Comparison of ENCODE assay signal across 8 cellular contexts in the genomic region with DNA sequence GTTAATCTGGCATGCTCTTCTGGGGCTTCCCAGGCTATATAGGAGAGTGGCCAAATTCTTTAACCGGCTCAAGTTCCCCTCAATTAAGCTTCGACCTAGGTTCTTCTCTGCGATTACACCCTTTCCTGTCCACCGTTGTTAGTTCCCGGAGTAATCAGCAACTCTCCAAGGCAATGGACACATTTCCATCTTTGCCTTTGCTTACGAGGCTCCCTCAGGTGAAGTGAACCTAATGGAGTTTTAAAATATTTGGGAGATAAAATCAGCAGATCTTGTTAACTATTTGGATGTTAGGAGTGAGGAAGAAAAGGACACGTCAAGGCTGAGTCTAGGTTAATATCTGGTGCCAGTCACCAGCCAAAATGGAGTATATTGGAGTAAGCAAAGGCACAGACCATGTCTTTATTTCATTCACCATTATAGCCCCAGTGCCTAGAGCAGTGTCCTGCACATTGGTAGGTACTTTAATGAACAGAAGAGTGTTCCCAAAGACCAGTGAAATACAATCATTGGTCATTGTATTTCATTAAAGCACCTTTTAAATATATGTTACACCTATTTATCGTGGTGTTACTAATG. TPM values are rescaled to one million over a fixed set of nuclear protein-coding genes. Genes with fewer than 3 reads are reported as not detected.
A peak's percentile ranks its signal among the peaks of the same experiment; 100 is the strongest.
DNase-seq lines count a peak whose midpoint lies in the region; ATAC-seq and TF ChIP-seq lines count a peak whose summit lies in the region.

No MANE protein-coding gene starts in this region.

- peak overlapping the region; percentile 65 to 76 for H3K4me3 ChIP-seq in gastroesophageal sphincter

- no peaks in the 10 kb centered on the region for H3K27me3 Mint-ChIP-seq in activated CD8-positive, alpha-beta memory T cell treated with anti-CD3 and anti-CD28 coated beads, Interleukin-2, amount 10 ng/mL, durations not matched to agents 7 days and 5 days
- no peaks in the 10 kb centered on the region for H3K27me3 Mint-ChIP-seq in stimulated activated memory B cell treated with anti-CD40 and anti-IgM and Interleukin-4, amounts not matched to agents 10 μg/mL and 1 μg/mL and 100 μg/mL, for 72 hours

- peak overlapping the region; percentile 100 for H3K27ac Mint-ChIP-seq in activated CD8-positive, alpha-beta memory T cell treated with anti-CD3 and anti-CD28 coated beads, Interleukin-2, amount 10 ng/mL, durations not matched to agents 7 days and 5 days
- peak overlapping the region; percentile 97 for H3K27ac Mint-ChIP-seq in stimulated activated memory B cell treated with anti-CD40 and anti-IgM and Interleukin-4, amounts not matched to agents 10 μg/mL and 1 μg/mL and 100 μg/mL, for 72 hours

- peaks cover 25% of the 10 kb centered on the region for H3K36me3 Mint-ChIP-seq in activated CD8-positive, alpha-beta memory T cell treated with anti-CD3 and anti-CD28 coated beads, Interleukin-2, amount 10 ng/mL, durations not matched to agents 7 days and 5 days
- H3K36me3 Mint-ChIP-seq in stimulated activated memory B cell treated with anti-CD40 and anti-IgM and Interleukin-4, amounts not matched to agents 10 μg/mL and 1 μg/mL and 100 μg/mL, for 72 hours = peaks cover 12% of the 10 kb centered on the region

- ATAC-seq in activated CD8-positive, alpha-beta memory T cell treated with anti-CD3 and anti-CD28 coated beads, Interleukin-2, amount 10 ng/mL, durations not matched to agents 7 days and 5 days = no peak
- ATAC-seq in gastroesophageal sphincter (no peak), HG03108 (IDR thresholded peaks at IDR 0.05; ENCODE audit: unreplicated experiment) (no peak)
- no peak for ATAC-seq in stimulated activated memory B cell treated with anti-CD40 and anti-IgM and Interleukin-4, amounts not matched to agents 10 μg/mL and 1 μg/mL and 100 μg/mL, for 72 hours

- CTCF ChIA-PET in activated CD8-positive, alpha-beta memory T cell treated with anti-CD3 and anti-CD28 coated beads, Interleukin-2, amount 10 ng/mL, durations not matched to agents 7 days and 5 days (lab: Charles Lee) = no interaction called here

- H3K9me3 ChIP-seq in gastroesophageal sphincter = no peaks in the 10 kb centered on the region

- peaks cover 40% of the 10 kb centered on the region for H3K4me1 Mint-ChIP-seq in activated CD8-positive, alpha-beta memory T cell treated with anti-CD3 and anti-CD28 coated beads, Interleukin-2, amount 10 ng/mL, durations not matched to agents 7 days and 5 days
- H3K4me1 Mint-ChIP-seq in stimulated activated memory B cell treated with anti-CD40 and anti-IgM and Interleukin-4, amounts not matched to agents 10 μg/mL and 1 μg/mL and 100 μg/mL, for 72 hours = peaks cover 17% of the 10 kb centered on the region

- no peak for TF ChIP-seq POLR2A in gastroesophageal sphincter (IDR thresholded peaks at IDR 0.05)

- peaks cover 0 to 49% of the 10 kb centered on the region in 2 donors for H3K36me3 ChIP-seq in gastroesophageal sphincter

- no peaks in the 10 kb centered on the region for H3K9me3 Mint-ChIP-seq in activated CD8-positive, alpha-beta memory T cell treated with anti-CD3 and anti-CD28 coated beads, Interleukin-2, amount 10 ng/mL, durations not matched to agents 7 days and 5 days (ENCODE audit: low read depth)
- H3K9me3 Mint-ChIP-seq in stimulated activated memory B cell treated with anti-CD40 and anti-IgM and Interleukin-4, amounts not matched to agents 10 μg/mL and 1 μg/mL and 100 μg/mL, for 72 hours = no peaks in the 10 kb centered on the region

- in situ Hi-C loops in SK-MEL-5 (cut with HindIII; ENCODE audit: low pct_unique_long_range_greater_than_20kb, low sequenced_read_pairs) = no loop called here

- WGBS in gastroesophageal sphincter (ENCODE audit: low coverage in 1 of 2), 2 donors = 7 to 10% methylated on average over 7 to 8 of the region's 8 CpGs

- no peak for TF ChIP-seq EP300 in gastroesophageal sphincter (IDR thresholded peaks at IDR 0.05)

- H3K27me3 ChIP-seq in gastroesophageal sphincter = no peaks in the 10 kb centered on the region

- H3K27ac ChIP-seq in gastroesophageal sphincter = peak overlapping the region; percentile 85 to 96 (median 92)

- DNase-seq in activated CD8-positive, alpha-beta memory T cell treated with anti-CD3 and anti-CD28 coated beads, Interleukin-2, amount 10 ng/mL, durations not matched to agents 7 days and 5 days = no peak
- DNase-seq in activated CD8-positive, alpha-beta memory T cell treated with anti-CD3 and anti-CD28 coated beads, Interleukin-2, amount 50 U/mL, for 4 hours = no peak
- peak; percentile 17 for DNase-seq in SK-MEL-5 (ENCODE audit: low read depth, low spot score)
- DNase-seq in DMS114 treated with DMSO at 0.1 percent for 48 hours (lab: John Stamatoyannopoulos, UW; ENCODE audit: unreplicated experiment) = no peak
- no peak for DNase-seq in cerebellar cortex (ENCODE audit: low spot score)

- H3K4me3 Mint-ChIP-seq in activated CD8-positive, alpha-beta memory T cell treated with anti-CD3 and anti-CD28 coated beads, Interleukin-2, amount 10 ng/mL, durations not matched to agents 7 days and 5 days = peak overlapping the region; percentile 97
- peak overlapping the region; percentile 94 for H3K4me3 Mint-ChIP-seq in stimulated activated memory B cell treated with anti-CD40 and anti-IgM and Interleukin-4, amounts not matched to agents 10 μg/mL and 1 μg/mL and 100 μg/mL, for 72 hours

- peaks cover 9 to 49% (median 16%) of the 10 kb centered on the region in 3 donors for H3K4me1 ChIP-seq in gastroesophageal sphincter

- no peak for TF ChIP-seq CTCF in gastroesophageal sphincter (IDR thresholded peaks at IDR 0.05)

RNA-seq across cellular contexts. Expression of gene UTP15, which starts 0.5 kb away (rescaled TPM):
- total RNA-seq in activated CD8-positive, alpha-beta memory T cell treated with anti-CD3 and anti-CD28 coated beads, Interleukin-2, amount 10 ng/mL, durations not matched to agents 7 days and 5 days = 10 to 100 TPM; 22.3 to 25.9 TPM
- total RNA-seq in SK-MEL-5 (2014; rRNA removed; shearing (Covaris generic)) = 50.3 and 56.7 TPM in 2 replicates
- polyA plus RNA-seq in SK-MEL-5 (2015; cell fraction: cytosol; rRNA removed) = 21.2 and 22.4 TPM in 2 replicates
- 91.9 and 166 TPM in 2 replicates for polyA plus RNA-seq in SK-MEL-5 (2015; cell fraction: nucleus; rRNA removed)
- total RNA-seq in gastroesophageal sphincter = 10 to 100 TPM; 10.5 to 35.0 (median 22.4) TPM

RNA-seq across cellular contexts. Expression of gene ANKRA2, which starts 0.6 kb away (rescaled TPM):
- total RNA-seq in activated CD8-positive, alpha-beta memory T cell treated with anti-CD3 and anti-CD28 coated beads, Interleukin-2, amount 10 ng/mL, durations not matched to agents 7 days and 5 days = 10 to 100 TPM; 20.7 to 21.6 TPM
- total RNA-seq in SK-MEL-5 (2014; rRNA removed; shearing (Covaris generic)) = 29.2 and 35.3 TPM in 2 replicates
- 13.0 TPM in 2 replicates for polyA plus RNA-seq in SK-MEL-5 (2015; cell fraction: cytosol; rRNA removed)
- 79.3 and 126 TPM in 2 replicates for polyA plus RNA-seq in SK-MEL-5 (2015; cell fraction: nucleus; rRNA removed)
- 10 to 100 TPM; 18.3 to 55.3 (median 28.2) TPM for total RNA-seq in gastroesophageal sphincter

RNA-seq across cellular contexts. Expression of gene ARHGEF28, which starts 59.9 kb away (rescaled TPM):
- not detected for total RNA-seq in activated CD8-positive, alpha-beta memory T cell treated with anti-CD3 and anti-CD28 coated beads, Interleukin-2, amount 10 ng/mL, durations not matched to agents 7 days and 5 days
- 0.27 and 0.63 TPM in 2 replicates for total RNA-seq in SK-MEL-5 (2014; rRNA removed; shearing (Covaris generic))
- 0.11 and 0.19 TPM in 2 replicates for polyA plus RNA-seq in SK-MEL-5 (2015; cell fraction: cytosol; rRNA removed)
- polyA plus RNA-seq in SK-MEL-5 (2015; cell fraction: nucleus; rRNA removed) = 0.37 and 1.1 TPM in 2 replicates
- 10 to 100 TPM; 16.9 to 29.7 (median 25.7) TPM for total RNA-seq in gastroesophageal sphincter

Comparison
In these comparisons a context has a peak if more than half of its experiments do, and no peak if none do; other contexts are left out.
1. RNA of gene ARHGEF28, which starts 59.9 kb away (total RNA-seq): 16.9 to 29.7 TPM in gastroesophageal sphincter; 0.27 to 0.63 TPM in SK-MEL-5 and not detected in activated CD8-positive, alpha-beta memory T cell treated with anti-CD3 and anti-CD28 coated beads, Interleukin-2, amount 10 ng/mL, durations not matched to agents 7 days and 5 days; every median in the first group is over 10 times any median in the second.